In the genomic region with DNA sequence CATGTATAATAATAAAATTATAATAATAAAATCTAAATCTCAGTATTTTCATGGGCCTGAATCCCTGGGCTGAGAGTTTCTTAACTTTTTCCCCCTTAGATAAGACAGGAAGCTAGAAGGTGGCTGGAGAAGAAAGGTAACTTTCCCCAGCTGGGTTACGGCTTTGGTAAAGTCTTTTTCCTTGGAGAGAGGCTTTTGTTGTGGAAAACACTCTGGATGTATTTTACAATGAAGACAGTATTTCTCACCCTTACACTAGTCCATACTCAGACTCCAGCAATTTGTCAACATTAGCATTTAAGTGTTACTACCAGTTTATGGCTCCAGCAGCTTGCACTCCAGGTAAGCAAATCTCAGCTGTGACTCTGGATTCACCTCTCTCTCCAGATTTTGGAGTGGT, we compare ENCODE assay signal across 15 cellular contexts. TPM values are rescaled to one million over a fixed set of nuclear protein-coding genes. Genes with fewer than 3 reads are reported as not detected.
DNase-seq lines count a peak whose midpoint lies in the region; ATAC-seq and TF ChIP-seq lines count a peak whose summit lies in the region.
"Had no signal": no experiment of that assay in that cellular context is flagged by ENCODE, and none has a peak within 500 bp of the region (broad histone marks: within the 10 kb centered on the region; RNA-seq: fewer than 3 reads in every experiment).

No MANE protein-coding gene starts in this region.

- no peaks in the 10 kb centered on the region for H3K79me2 ChIP-seq in mesendoderm (ENCODE audit: control insufficient read depth, insufficient read depth, low read length)

- no peaks in the 10 kb centered on the region for H3K27me3 Mint-ChIP-seq in endodermal cell (ENCODE audit: insufficient read depth)

- H3K36me3 Mint-ChIP-seq in endodermal cell (ENCODE audit: low read depth), result no peaks in the 10 kb centered on the region

- H2BK5ac ChIP-seq in mesendoderm (ENCODE audit: low read length), result no peak overlapping the region

- H3K4me1 ChIP-seq in HUES48 (ENCODE audit: control insufficient read depth, insufficient read depth, low read length), result peaks cover 47% of the 10 kb centered on the region
- H3K4me1 ChIP-seq in endodermal cell (ENCODE audit: control insufficient read depth, insufficient read depth, low read length), result peaks cover 3% of the 10 kb centered on the region
- H3K4me1 ChIP-seq in mesendoderm (ENCODE audit: control insufficient read depth, low read depth, low read length), result peaks cover 9% of the 10 kb centered on the region
- H3K4me1 ChIP-seq: BLaER1 treated with 17β-estradiol and CSF1 and Interleukin-3, amounts not matched to agents 10 nM and 100 nM had no signal

- no peak overlapping the region for H3K4me3 ChIP-seq in HUES48 (ENCODE audit: low read depth, low read length)
- no peak overlapping the region for H3K4me3 ChIP-seq in endodermal cell (ENCODE audit: low read length)
- H3K4me3 ChIP-seq in mesendoderm (ENCODE audit: low read length), result no peak overlapping the region
- H3K4me3 ChIP-seq: BLaER1 treated with 17β-estradiol and CSF1 and Interleukin-3, amounts not matched to agents 10 nM and 100 nM; GM12878; GM23248 had no signal

- H3K9ac ChIP-seq in HUES48 (ENCODE audit: low read depth, low read length) (no peak overlapping the region), endodermal cell (ENCODE audit: extremely low read depth, low read length, poor library complexity, severe bottlenecking) (no peak overlapping the region), mesendoderm (ENCODE audit: low read length) (no peak overlapping the region)
- H3K9ac ChIP-seq: BLaER1 treated with 17β-estradiol and CSF1 and Interleukin-3, amounts not matched to agents 10 nM and 100 nM; GM23248 had no signal

- no peak overlapping the region for H3K18ac ChIP-seq in mesendoderm (ENCODE audit: low read length)

- no peak for TF ChIP-seq CTCF in endodermal cell (conservative IDR thresholded peaks at IDR 0.05)

- no peak overlapping the region for H3K4ac ChIP-seq in mesendoderm (ENCODE audit: low read depth, low read length)

- peak overlapping the region; percentile 78 for H3K27ac Mint-ChIP-seq in endodermal cell
- H3K27ac Mint-ChIP-seq: CD4-positive, CD25-positive, alpha-beta regulatory T cell; HFFc6 had no signal

- H3K4me3 Mint-ChIP-seq in endodermal cell, result no peak overlapping the region
- H3K4me3 Mint-ChIP-seq: CD4-positive, CD25-positive, alpha-beta regulatory T cell; HFFc6 had no signal

- H3K23ac ChIP-seq in mesendoderm (ENCODE audit: low read length), result no peak overlapping the region

- ATAC-seq in GM18498 (IDR thresholded peaks at IDR 0.05; ENCODE audit: unreplicated experiment), result no peak
- ATAC-seq: GM12878 had no signal

- H3K56ac ChIP-seq in mesendoderm (ENCODE audit: low read length), result no peak overlapping the region

- H2BK15ac ChIP-seq in mesendoderm (replicated peaks; ENCODE audit: low read depth), result no peak overlapping the region

- H3K27me3 ChIP-seq in HUES48 (ENCODE audit: control insufficient read depth, insufficient read depth, low read length) (no peaks in the 10 kb centered on the region), endodermal cell (ENCODE audit: control insufficient read depth, insufficient read depth, low read length, poor library complexity, severe bottlenecking) (no peaks in the 10 kb centered on the region), mesendoderm (ENCODE audit: insufficient read depth, low read length, poor library complexity) (no peaks in the 10 kb centered on the region)
- H3K27me3 ChIP-seq: BLaER1 treated with 17β-estradiol and CSF1 and Interleukin-3, amounts not matched to agents 10 nM and 100 nM had no signal

- no peaks in the 10 kb centered on the region for H3K36me3 ChIP-seq in HUES48 (ENCODE audit: control insufficient read depth, insufficient read depth, low read length)
- H3K36me3 ChIP-seq in endodermal cell (ENCODE audit: control insufficient read depth, insufficient read depth, low read length), result no peaks in the 10 kb centered on the region
- H3K36me3 ChIP-seq in mesendoderm (ENCODE audit: control insufficient read depth, insufficient read depth, low read length), result no peaks in the 10 kb centered on the region

- no peaks in the 10 kb centered on the region for H3K79me1 ChIP-seq in mesendoderm (ENCODE audit: low read length)

- H4K5ac ChIP-seq in mesendoderm (ENCODE audit: low read length), result no peak overlapping the region

- H3K27ac ChIP-seq in HUES48 (ENCODE audit: low read depth, low read length) (peak overlapping the region; percentile 85), endodermal cell (ENCODE audit: low read depth, low read length) (no peak overlapping the region), mesendoderm (ENCODE audit: low read depth, low read length) (peak overlapping the region; percentile 81)
- H3K27ac ChIP-seq: BLaER1 treated with 17β-estradiol and CSF1 and Interleukin-3, amounts not matched to agents 10 nM and 100 nM; GM23248 had no signal

- H3K4me1 Mint-ChIP-seq in endodermal cell, result peaks cover 28% of the 10 kb centered on the region

- no peak overlapping the region for H2AK5ac ChIP-seq in mesendoderm (ENCODE audit: low read length)

- no peaks in the 10 kb centered on the region for H3K9me3 Mint-ChIP-seq in endodermal cell
- H3K9me3 Mint-ChIP-seq: HFFc6 had no signal

- H3K9me3 ChIP-seq in HUES48 (ENCODE audit: control insufficient read depth, insufficient read depth, low read length), result no peaks in the 10 kb centered on the region
- H3K9me3 ChIP-seq in endodermal cell (ENCODE audit: control insufficient read depth, low read length), result no peaks in the 10 kb centered on the region
- H3K9me3 ChIP-seq: BLaER1 treated with 17β-estradiol and CSF1 and Interleukin-3, amounts not matched to agents 10 nM and 100 nM had no signal

- no peak overlapping the region for H2BK120ac ChIP-seq in mesendoderm (ENCODE audit: low read depth, low read length)

- H3K4me2 ChIP-seq in mesendoderm (ENCODE audit: low read length), result no peak overlapping the region
- H3K4me2 ChIP-seq: BLaER1 treated with 17β-estradiol and CSF1 and Interleukin-3, amounts not matched to agents 10 nM and 100 nM had no signal

- WGBS in endodermal cell (ENCODE audit: insufficient coverage in 1 of 2, insufficient read length in 1 of 2), 2 experiments, result 57% methylated on average over 1 of the region's 1 CpG; no CpG with 5 or more reads in 1 of the 2 experiments
- no CpG with 5 or more reads among the region's 1 CpG for WGBS in mesendoderm (ENCODE audit: extremely low coverage, insufficient coverage, low lambda C conversion rate)

- DNase-seq in ELF-1 (ENCODE audit: low read depth, low spot score) (peak; percentile 36), endodermal cell (peak; percentile 41), mesendoderm (peak; percentile 42), NCI-H1105 (lab: John Stamatoyannopoulos, UW) (no peak), NCI-H2029 (lab: John Stamatoyannopoulos, UW) (no peak)
- DNase-seq: 8988T; CD4-positive, CD25-positive, alpha-beta regulatory T cell; DMS53; GM23248; HCEC 1CT; HFFc6 had no signal

- no peak overlapping the region for H4K8ac ChIP-seq in mesendoderm (ENCODE audit: low read depth, low read length)

RNA-seq across cellular contexts. Expression of a gene that starts 34.9 kb away (rescaled TPM):
- total RNA-seq in endodermal cell, result 10 to 100 TPM; 19.5 to 22.7 TPM
- polyA plus RNA-seq in endodermal cell (2013, experiment 1 of 2), result 12.3 TPM
- 10.4 TPM for polyA plus RNA-seq in endodermal cell (2013, experiment 2 of 2)
- 7.5 TPM for polyA plus RNA-seq in mesendoderm (2013, experiment 1 of 2)
- polyA plus RNA-seq in mesendoderm (2013, experiment 2 of 2), result 6.9 TPM

Comparison
In these comparisons a context has a peak if more than half of its experiments do, and no peak if none do; other contexts are left out.
1. DNase-seq: peak in ELF-1 (single experiment), endodermal cell (single experiment) and mesendoderm (single experiment); none in NCI-H1105 (single experiment) and NCI-H2029 (single experiment).